29 cellular contexts compared by ENCODE assay signal in the genomic region with DNA sequence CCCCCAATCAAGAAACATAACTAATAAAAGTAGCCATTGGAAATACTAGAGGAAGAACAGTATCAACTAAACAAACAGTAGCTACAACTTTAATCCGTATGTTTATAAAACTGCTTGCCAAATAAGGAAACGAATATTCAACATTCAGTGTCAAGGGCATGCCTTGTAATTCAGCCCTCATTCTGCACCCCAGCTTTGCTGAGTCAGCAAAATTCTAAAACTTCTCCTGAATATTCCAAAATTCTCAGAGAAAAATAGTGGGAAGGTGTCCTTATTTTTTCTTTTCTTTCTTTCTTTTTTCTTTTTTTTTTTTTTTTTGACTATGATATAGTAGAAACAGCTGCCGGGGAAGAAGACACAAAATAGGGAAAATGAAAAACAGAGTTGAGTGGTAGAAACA.
"Had no signal": no experiment of that assay in that cellular context is flagged by ENCODE, and none has a peak within 500 bp of the region (broad histone marks: within the 10 kb centered on the region; RNA-seq: fewer than 3 reads in every experiment).

No MANE protein-coding gene starts in this region.

- H3K36me3 Mint-ChIP-seq: immature natural killer cell, mesothelial cell of epicardium, naive B cell had no signal

- ATAC-seq: effector memory CD8-positive, alpha-beta T cell; esophagus mucosa; gastrocnemius medialis; heart left ventricle; left colon; left lobe of liver; lower lobe of right lung; mucosa of descending colon had no signal

- DNase-seq: colonic mucosa; cortex of kidney; effector CD8-positive, alpha-beta T cell; effector memory CD8-positive, alpha-beta T cell; endodermal cell; erythroblast; esophagus squamous epithelium; foreskin fibroblast; foreskin melanocyte; gastrocnemius medialis; heart left ventricle; hypothalamus; immature natural killer cell; islet precursor cell; kidney; kidney glomerular epithelial cell; left colon; left ventricle myocardium inferior; lower lobe of right lung; mesenchymal stem cell; mucosa of descending colon; naive B cell had no signal

- H3K36me3 ChIP-seq: colonic mucosa, esophagus squamous epithelium, gastrocnemius medialis, heart left ventricle, left ventricle myocardium inferior, lower lobe of right lung had no signal

- H2AFZ ChIP-seq: hepatocyte had no signal

- H3K4me1 ChIP-seq: colonic mucosa, esophagus squamous epithelium, gastrocnemius medialis, heart left ventricle, left ventricle myocardium inferior, lower lobe of right lung had no signal

- H3K27me3 ChIP-seq: colonic mucosa, esophagus squamous epithelium, gastrocnemius medialis, hepatocyte had no signal

- H3K4me1 Mint-ChIP-seq: endodermal cell, immature natural killer cell, mesothelial cell of epicardium, naive B cell had no signal

- H3K27ac Mint-ChIP-seq: dendritic cell treated with granulocyte-macrophage colony-stimulating factor and Interleukin-4, amounts not matched to agents 40 ng/mL and 50 ng/mL, for 4 days; effector memory CD8-positive, alpha-beta T cell; endodermal cell; immature natural killer cell; mesothelial cell of epicardium; naive B cell had no signal

- H3K9me3 ChIP-seq: colonic mucosa, esophagus squamous epithelium, gastrocnemius medialis, heart left ventricle, lower lobe of right lung, mucosa of descending colon had no signal

- H3K27ac ChIP-seq: colonic mucosa, epithelial cell of prostate, esophagus squamous epithelium, gastrocnemius medialis, heart left ventricle, hepatocyte, left ventricle myocardium inferior, lower lobe of right lung had no signal

- H3K79me2 ChIP-seq: hepatocyte had no signal

- H3K27me3 Mint-ChIP-seq: dendritic cell treated with granulocyte-macrophage colony-stimulating factor and Interleukin-4, amounts not matched to agents 40 ng/mL and 50 ng/mL, for 4 days; effector memory CD8-positive, alpha-beta T cell; naive B cell had no signal

- FAIRE-seq: endometrium had no signal

- H3K4me3 ChIP-seq: colonic mucosa, esophagus squamous epithelium, gastrocnemius medialis, heart left ventricle, hepatocyte, left ventricle myocardium inferior, lower lobe of right lung, mucosa of descending colon had no signal

- H3K9me3 Mint-ChIP-seq: dendritic cell treated with granulocyte-macrophage colony-stimulating factor and Interleukin-4, amounts not matched to agents 40 ng/mL and 50 ng/mL, for 4 days had no signal

- H3K4me3 Mint-ChIP-seq: dendritic cell treated with granulocyte-macrophage colony-stimulating factor and Interleukin-4, amounts not matched to agents 40 ng/mL and 50 ng/mL, for 4 days; effector memory CD8-positive, alpha-beta T cell; endodermal cell; immature natural killer cell; mesothelial cell of epicardium; naive B cell had no signal

- H3K4me2 ChIP-seq: hepatocyte had no signal
